In the genomic region with DNA sequence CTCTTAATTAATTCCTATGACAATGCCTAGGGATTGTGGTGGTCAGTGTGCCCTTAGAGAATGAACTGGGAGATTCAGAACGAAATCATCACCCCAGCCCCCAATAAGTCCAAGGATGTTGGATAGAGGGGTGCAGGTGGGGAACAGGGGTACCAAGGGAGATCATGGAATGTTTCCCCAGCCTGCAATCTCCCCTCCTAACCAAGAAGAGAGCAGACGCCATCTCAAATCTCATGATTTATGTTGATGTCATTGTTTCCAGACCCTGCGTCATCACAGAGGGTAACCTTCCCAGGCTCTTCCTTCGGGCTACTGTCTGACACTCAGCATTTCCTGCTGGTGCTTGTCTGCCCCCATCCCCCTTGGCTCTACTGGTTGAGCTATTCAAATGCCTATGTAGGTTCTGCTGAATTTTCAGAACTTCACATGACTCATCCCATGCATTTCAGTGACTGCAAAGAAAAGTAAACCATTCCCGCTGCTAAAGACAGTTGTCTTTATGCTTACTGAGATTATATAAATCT, we compare ENCODE assay signal across 9 cellular contexts. TPM values are rescaled to one million over a fixed set of nuclear protein-coding genes. Genes with fewer than 3 reads are reported as not detected.
DNase-seq lines count a peak whose midpoint lies in the region; ATAC-seq lines count a peak whose summit lies in the region.
"Had no signal": no experiment of that assay in that cellular context is flagged by ENCODE, and none has a peak within 500 bp of the region (broad histone marks: within the 10 kb centered on the region; RNA-seq: fewer than 3 reads in every experiment).

No MANE protein-coding gene starts in this region.

- DNase-seq in NCI-H748 (lab: John Stamatoyannopoulos, UW; ENCODE audit: unreplicated experiment): peak; percentile 28
- DNase-seq in NCI-H748 treated with DMSO at 0.1 percent for 48 hours (lab: John Stamatoyannopoulos, UW): no peak
- DNase-seq in RPMI7951 (ENCODE audit: low read depth): peak; percentile 95
- no peak for DNase-seq in effector memory CD8-positive, alpha-beta T cell
- DNase-seq in stimulated activated CD4-positive, alpha-beta T cell treated with anti-CD3 and anti-CD28 coated beads, Interleukin-2, amount 100 ng/mL, for 4 hours (ENCODE audit: low read depth): peak; percentile 33
- DNase-seq in DMS79 (lab: John Stamatoyannopoulos, UW): no peak
- no peak for DNase-seq in pons (ENCODE audit: low spot score)

- peak; percentile 40 for ATAC-seq in effector memory CD8-positive, alpha-beta T cell (replicated peaks)
- no peak for ATAC-seq in HG03378 (IDR thresholded peaks at IDR 0.05; ENCODE audit: unreplicated experiment)

- H3K4me1 Mint-ChIP-seq in effector memory CD8-positive, alpha-beta T cell (ENCODE audit: low read depth in 2 of 2): peaks cover 14 to 25% of the 10 kb centered on the region in 2 donors

- H3K27me3 Mint-ChIP-seq in effector memory CD8-positive, alpha-beta T cell: peaks cover 5 to 10% of the 10 kb centered on the region in 2 donors

- H3K27ac Mint-ChIP-seq in effector memory CD8-positive, alpha-beta T cell: peak overlapping the region in 1 of 2 donors; percentile 93
- H3K27ac Mint-ChIP-seq: progenitor cell of endocrine pancreas had no signal

- peaks cover 0 to 5% of the 10 kb centered on the region in 2 donors for H3K9me3 Mint-ChIP-seq in effector memory CD8-positive, alpha-beta T cell

- H3K36me3 Mint-ChIP-seq in effector memory CD8-positive, alpha-beta T cell (ENCODE audit: insufficient read depth): no peaks in the 10 kb centered on the region

- H3K4me3 Mint-ChIP-seq in effector memory CD8-positive, alpha-beta T cell: peak overlapping the region in 1 of 2 donors; percentile 67

RNA-seq across cellular contexts. Expression of a gene that starts 24.7 kb away (rescaled TPM):
- 2.5 and 3.8 TPM in 2 replicates for total RNA-seq in RPMI7951 (2014; rRNA removed; shearing (Covaris generic))

Comparison
In these comparisons a context has a peak if more than half of its experiments do, and no peak if none do; other contexts are left out.
1. DNase-seq: peak in NCI-H748 (single experiment), RPMI7951 (single experiment) and stimulated activated CD4-positive, alpha-beta T cell treated with anti-CD3 and anti-CD28 coated beads, Interleukin-2, amount 100 ng/mL, for 4 hours (single experiment); none in NCI-H748 treated with DMSO at 0.1 percent for 48 hours (single experiment), effector memory CD8-positive, alpha-beta T cell (0 of 3), DMS79 (single experiment) and pons (single experiment).